Comparison of ENCODE assay signal across 1 cellular context in genomic region chr12:113591480-113591971, GRCh38.
TF ChIP-seq lines count a peak whose summit lies in the region.

No MANE protein-coding gene starts in this region.

TF ChIP-seq in K562, 482 proteins besides CTCF, POLR2A, EP300 and RAD21 (continued from another document and continues in another):
- TF ChIP-seq PCBP1 (IDR thresholded peaks at IDR 0.05; ENCODE audit: low read depth, low read length, poor library complexity, severe bottlenecking) (no peak), DDX20 (tag; IDR thresholded peaks at IDR 0.05; ENCODE audit: low read depth) (no peak), ZNF655 (CRISPR knock-in tag; IDR thresholded peaks at IDR 0.05) (no peak), ZNF174 (CRISPR knock-in tag; IDR thresholded peaks at IDR 0.05) (no peak), ZNF408 (CRISPR knock-in tag; IDR thresholded peaks at IDR 0.05; ENCODE audit: low read depth) (no peak), CEBPB (tag; IDR thresholded peaks at IDR 0.05) (no peak), NFATC3 (IDR thresholded peaks at IDR 0.05) (no peak), THRAP3 (IDR thresholded peaks at IDR 0.05; ENCODE audit: borderline replicate concordance) (no peak), HIVEP1 (CRISPR knock-in tag; IDR thresholded peaks at IDR 0.05) (no peak), ZNF165 (CRISPR knock-in tag; IDR thresholded peaks at IDR 0.05; ENCODE audit: borderline replicate concordance) (no peak), ELF2 (CRISPR knock-in tag; IDR thresholded peaks at IDR 0.05) (0 out of 2 replicates have a peak, but pooled peaks have one; percentile 31), MNT (conservative IDR thresholded peaks at IDR 0.05) (peak; percentile 59 to 71), KHSRP (IDR thresholded peaks at IDR 0.05) (no peak), WHSC1 (IDR thresholded peaks at IDR 0.05; ENCODE audit: low read length) (no peak), DLX4 (CRISPR knock-in tag; IDR thresholded peaks at IDR 0.05) (no peak), HEY1 (CRISPR knock-in tag; IDR thresholded peaks at IDR 0.05; ENCODE audit: borderline replicate concordance) (no peak), BRF1 (IDR thresholded peaks at IDR 0.05; ENCODE audit: borderline replicate concordance, extremely low read depth, insufficient read length) (no peak), TAF15 (IDR thresholded peaks at IDR 0.05; ENCODE audit: low read depth, low read length) (no peak), MED1 (CRISPR knock-in tag; IDR thresholded peaks at IDR 0.05; ENCODE audit: borderline replicate concordance) (no peak), GTF2B (IDR thresholded peaks at IDR 0.05; ENCODE audit: extremely low read depth, insufficient read length) (no peak), SRSF7 (optimal IDR thresholded peaks at IDR 0.05; ENCODE audit: low read depth, low read length) (no peak), ZNF232 (CRISPR knock-in tag; IDR thresholded peaks at IDR 0.05) (no peak), EWSR1 (IDR thresholded peaks at IDR 0.05; ENCODE audit: borderline replicate concordance, low read depth, partially characterized antibody) (no peak), RB1 (IDR thresholded peaks at IDR 0.05; ENCODE audit: low read depth) (peak; percentile 72), NFIC (IDR thresholded peaks at IDR 0.05) (peak; percentile 60), ZFP30 (CRISPR knock-in tag; IDR thresholded peaks at IDR 0.05; ENCODE audit: borderline replicate concordance) (no peak), EP400 (IDR thresholded peaks at IDR 0.05) (peak; percentile 45; the same call in 1 of the 2 replicates), CTBP1 (IDR thresholded peaks at IDR 0.05; ENCODE audit: borderline replicate concordance) (peak; percentile 45; the same call in 1 of the 2 replicates)
- TF ChIP-seq, protein P1, sequence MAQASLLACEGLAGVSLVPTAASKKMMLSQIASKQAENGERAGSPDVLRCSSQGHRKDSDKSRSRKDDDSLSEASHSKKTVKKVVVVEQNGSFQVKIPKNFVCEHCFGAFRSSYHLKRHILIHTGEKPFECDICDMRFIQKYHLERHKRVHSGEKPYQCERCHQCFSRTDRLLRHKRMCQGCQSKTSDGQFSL (CRISPR knock-in tag; IDR thresholded peaks at IDR 0.05): no peak
- TF ChIP-seq, protein P1 (tag; IDR thresholded peaks at IDR 0.05): no peak
- TF ChIP-seq, protein P2, sequence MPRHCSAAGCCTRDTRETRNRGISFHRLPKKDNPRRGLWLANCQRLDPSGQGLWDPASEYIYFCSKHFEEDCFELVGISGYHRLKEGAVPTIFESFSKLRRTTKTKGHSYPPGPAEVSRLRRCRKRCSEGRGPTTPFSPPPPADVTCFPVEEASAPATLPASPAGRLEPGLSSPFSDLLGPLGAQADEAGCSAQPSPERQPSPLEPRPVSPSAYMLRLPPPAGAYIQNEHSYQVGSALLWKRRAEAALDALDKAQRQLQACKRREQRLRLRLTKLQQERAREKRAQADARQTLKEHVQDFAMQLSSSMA (CRISPR knock-in tag; IDR thresholded peaks at IDR 0.05): no peak
- TF ChIP-seq, protein P3, sequence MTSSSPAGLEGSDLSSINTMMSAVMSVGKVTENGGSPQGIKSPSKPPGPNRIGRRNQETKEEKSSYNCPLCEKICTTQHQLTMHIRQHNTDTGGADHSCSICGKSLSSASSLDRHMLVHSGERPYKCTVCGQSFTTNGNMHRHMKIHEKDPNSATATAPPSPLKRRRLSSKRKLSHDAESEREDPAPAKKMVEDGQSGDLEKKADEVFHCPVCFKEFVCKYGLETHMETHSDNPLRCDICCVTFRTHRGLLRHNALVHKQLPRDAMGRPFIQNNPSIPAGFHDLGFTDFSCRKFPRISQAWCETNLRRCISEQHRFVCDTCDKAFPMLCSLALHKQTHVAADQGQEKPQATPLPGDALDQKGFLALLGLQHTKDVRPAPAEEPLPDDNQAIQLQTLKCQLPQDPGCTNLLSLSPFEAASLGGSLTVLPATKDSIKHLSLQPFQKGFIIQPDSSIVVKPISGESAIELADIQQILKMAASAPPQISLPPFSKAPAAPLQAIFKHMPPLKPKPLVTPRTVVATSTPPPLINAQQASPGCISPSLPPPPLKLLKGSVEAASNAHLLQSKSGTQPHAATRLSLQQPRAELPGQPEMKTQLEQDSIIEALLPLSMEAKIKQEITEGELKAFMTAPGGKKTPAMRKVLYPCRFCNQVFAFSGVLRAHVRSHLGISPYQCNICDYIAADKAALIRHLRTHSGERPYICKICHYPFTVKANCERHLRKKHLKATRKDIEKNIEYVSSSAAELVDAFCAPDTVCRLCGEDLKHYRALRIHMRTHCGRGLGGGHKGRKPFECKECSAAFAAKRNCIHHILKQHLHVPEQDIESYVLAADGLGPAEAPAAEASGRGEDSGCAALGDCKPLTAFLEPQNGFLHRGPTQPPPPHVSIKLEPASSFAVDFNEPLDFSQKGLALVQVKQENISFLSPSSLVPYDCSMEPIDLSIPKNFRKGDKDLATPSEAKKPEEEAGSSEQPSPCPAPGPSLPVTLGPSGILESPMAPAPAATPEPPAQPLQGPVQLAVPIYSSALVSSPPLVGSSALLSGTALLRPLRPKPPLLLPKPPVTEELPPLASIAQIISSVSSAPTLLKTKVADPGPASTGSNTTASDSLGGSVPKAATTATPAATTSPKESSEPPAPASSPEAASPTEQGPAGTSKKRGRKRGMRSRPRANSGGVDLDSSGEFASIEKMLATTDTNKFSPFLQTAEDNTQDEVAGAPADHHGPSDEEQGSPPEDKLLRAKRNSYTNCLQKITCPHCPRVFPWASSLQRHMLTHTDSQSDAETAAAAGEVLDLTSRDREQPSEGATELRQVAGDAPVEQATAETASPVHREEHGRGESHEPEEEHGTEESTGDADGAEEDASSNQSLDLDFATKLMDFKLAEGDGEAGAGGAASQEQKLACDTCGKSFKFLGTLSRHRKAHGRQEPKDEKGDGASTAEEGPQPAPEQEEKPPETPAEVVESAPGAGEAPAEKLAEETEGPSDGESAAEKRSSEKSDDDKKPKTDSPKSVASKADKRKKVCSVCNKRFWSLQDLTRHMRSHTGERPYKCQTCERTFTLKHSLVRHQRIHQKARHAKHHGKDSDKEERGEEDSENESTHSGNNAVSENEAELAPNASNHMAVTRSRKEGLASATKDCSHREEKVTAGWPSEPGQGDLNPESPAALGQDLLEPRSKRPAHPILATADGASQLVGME (CRISPR knock-in tag; IDR thresholded peaks at IDR 0.05): no peak
- TF ChIP-seq, protein P4, sequence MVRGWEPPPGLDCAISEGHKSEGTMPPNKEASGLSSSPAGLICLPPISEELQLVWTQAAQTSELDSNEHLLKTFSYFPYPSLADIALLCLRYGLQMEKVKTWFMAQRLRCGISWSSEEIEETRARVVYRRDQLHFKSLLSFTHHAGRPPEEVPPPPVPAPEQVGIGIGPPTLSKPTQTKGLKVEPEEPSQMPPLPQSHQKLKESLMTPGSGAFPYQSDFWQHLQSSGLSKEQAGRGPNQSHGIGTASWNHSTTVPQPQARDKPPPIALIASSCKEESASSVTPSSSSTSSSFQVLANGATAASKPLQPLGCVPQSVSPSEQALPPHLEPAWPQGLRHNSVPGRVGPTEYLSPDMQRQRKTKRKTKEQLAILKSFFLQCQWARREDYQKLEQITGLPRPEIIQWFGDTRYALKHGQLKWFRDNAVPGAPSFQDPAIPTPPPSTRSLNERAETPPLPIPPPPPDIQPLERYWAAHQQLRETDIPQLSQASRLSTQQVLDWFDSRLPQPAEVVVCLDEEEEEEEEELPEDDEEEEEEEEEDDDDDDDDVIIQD (CRISPR knock-in tag; IDR thresholded peaks at IDR 0.05): no peak
- TF ChIP-seq, protein P5, sequence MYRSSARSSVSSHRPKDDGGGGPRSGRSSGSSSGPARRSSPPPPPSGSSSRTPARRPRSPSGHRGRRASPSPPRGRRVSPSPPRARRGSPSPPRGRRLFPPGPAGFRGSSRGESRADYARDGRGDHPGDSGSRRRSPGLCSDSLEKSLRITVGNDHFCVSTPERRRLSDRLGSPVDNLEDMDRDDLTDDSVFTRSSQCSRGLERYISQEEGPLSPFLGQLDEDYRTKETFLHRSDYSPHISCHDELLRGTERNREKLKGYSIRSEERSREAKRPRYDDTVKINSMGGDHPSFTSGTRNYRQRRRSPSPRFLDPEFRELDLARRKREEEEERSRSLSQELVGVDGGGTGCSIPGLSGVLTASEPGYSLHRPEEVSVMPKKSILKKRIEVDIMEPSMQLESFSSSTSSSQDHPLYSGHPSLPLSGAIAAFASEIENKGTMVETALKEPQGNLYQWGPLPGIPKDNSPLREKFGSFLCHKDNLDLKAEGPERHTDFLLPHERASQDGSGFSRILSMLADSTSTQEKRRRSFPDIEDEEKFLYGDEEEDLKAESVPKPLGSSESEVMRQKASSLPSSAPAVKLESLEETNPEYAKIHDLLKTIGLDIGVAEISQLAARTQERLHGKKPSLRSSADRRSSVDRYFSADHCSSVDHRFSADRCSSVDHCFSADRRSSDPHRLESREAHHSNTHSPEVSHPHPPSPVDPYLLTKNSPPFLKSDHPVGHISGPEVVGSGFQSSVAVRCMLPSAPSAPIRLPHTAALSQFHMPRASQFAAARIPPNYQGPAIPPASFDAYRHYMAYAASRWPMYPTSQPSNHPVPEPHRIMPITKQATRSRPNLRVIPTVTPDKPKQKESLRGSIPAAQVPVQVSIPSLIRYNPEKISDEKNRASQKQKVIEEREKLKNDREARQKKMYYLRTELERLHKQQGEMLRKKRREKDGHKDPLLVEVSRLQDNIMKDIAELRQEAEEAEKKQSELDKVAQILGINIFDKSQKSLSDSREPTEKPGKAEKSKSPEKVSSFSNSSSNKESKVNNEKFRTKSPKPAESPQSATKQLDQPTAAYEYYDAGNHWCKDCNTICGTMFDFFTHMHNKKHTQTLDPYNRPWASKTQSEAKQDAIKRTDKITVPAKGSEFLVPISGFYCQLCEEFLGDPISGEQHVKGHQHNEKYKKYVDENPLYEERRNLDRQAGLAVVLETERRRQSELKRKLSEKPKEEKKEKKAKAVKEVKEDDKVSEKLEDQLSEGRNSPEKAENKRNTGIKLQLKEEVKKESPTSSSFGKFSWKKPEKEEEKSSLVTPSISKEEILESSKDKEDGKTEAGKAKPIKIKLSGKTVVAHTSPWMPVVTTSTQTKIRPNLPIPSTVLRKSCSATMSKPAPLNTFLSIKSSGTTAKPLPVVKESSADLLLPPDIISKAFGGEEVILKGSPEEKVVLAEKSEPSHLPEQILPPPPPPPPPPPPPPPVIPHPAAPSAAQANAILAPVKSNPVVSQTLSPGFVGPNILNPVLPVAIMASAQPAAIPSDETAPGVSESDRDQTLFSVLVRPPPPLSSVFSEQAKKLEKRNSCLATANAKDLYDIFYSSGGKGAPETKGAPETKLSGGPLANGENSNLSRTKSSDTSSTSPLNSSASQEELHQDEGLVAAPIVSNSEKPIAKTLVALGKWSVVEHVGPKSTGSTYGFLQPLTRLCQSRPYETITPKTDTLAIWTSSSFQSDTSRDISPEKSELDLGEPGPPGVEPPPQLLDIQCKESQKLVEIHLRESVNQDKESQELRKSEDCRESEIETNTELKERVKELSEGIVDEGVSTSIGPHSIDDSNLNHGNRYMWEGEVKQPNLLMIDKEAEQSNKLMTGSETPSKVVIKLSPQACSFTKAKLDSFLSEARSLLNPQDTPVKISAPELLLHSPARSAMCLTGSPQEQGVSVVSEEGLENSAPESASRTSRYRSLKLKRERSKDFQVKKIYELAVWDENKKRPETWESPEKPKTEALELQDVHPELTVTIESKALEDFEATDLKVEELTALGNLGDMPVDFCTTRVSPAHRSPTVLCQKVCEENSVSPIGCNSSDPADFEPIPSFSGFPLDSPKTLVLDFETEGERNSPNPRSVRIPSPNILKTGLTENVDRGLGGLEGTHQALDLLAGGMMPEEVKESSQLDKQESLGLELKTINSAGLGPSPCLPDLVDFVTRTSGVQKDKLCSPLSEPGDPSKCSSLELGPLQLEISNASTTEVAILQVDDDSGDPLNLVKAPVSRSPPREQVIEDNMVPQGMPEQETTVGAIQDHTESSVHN (IDR thresholded peaks at IDR 0.05; ENCODE audit: borderline replicate concordance in 1 of 2, low read depth in 1 of 2): no peak
- TF ChIP-seq, protein P6, sequence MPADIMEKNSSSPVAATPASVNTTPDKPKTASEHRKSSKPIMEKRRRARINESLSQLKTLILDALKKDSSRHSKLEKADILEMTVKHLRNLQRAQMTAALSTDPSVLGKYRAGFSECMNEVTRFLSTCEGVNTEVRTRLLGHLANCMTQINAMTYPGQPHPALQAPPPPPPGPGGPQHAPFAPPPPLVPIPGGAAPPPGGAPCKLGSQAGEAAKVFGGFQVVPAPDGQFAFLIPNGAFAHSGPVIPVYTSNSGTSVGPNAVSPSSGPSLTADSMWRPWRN (IDR thresholded peaks at IDR 0.05; ENCODE audit: low read depth): no peak
